8 cellular contexts compared by ENCODE assay signal in genomic region chr4:172830295-172830764, GRCh38.
A peak's percentile ranks its signal among the peaks of the same experiment; 100 is the strongest.
DNase-seq lines count a peak whose midpoint lies in the region; ATAC-seq, FAIRE-seq and TF ChIP-seq lines count a peak whose summit lies in the region.

No MANE protein-coding gene starts in this region.

- H3K9me3 Mint-ChIP-seq in brain (peaks cover 0 to 11% (median 9%) of the 10 kb centered on the region in 5 experiments), nephron (no peaks in the 10 kb centered on the region)

- ATAC-seq in GM19397 (IDR thresholded peaks at IDR 0.05; ENCODE audit: unreplicated experiment): no peak
- ATAC-seq in GM19467 (IDR thresholded peaks at IDR 0.05; ENCODE audit: unreplicated experiment): no peak

- DNase-seq in D721Med (ENCODE audit: insufficient read length, low spot score) (no peak), LNCaP clone FGC (ENCODE audit: low read depth) (no peak), amniotic stem cell (lab: John Stamatoyannopoulos, UW) (no peak), NCI-H446 treated with DMSO at 0.1 percent for 48 hours (lab: John Stamatoyannopoulos, UW) (no peak)

- H3K4me3 Mint-ChIP-seq in brain (no peak overlapping the region), nephron (no peak overlapping the region)

- H3K36me3 Mint-ChIP-seq in brain: peaks cover 4% of the 10 kb centered on the region
- H3K36me3 Mint-ChIP-seq in nephron (ENCODE audit: low read depth): no peaks in the 10 kb centered on the region

- H3K27me3 Mint-ChIP-seq in brain (no peaks in the 10 kb centered on the region), nephron (ENCODE audit: low read depth) (peaks cover 3% of the 10 kb centered on the region)

- peaks cover 23% of the 10 kb centered on the region for H3K4me1 Mint-ChIP-seq in brain
- no peaks in the 10 kb centered on the region for H3K4me1 Mint-ChIP-seq in nephron

- H3K4me3 ChIP-seq in LNCaP clone FGC (ENCODE audit: low read depth, low read length): no peak overlapping the region

- peak; percentile 45 for TF ChIP-seq CTCF in D721Med (IDR thresholded peaks at IDR 0.05; ENCODE audit: insufficient read depth, missing control alignments)
- TF ChIP-seq CTCF in LNCaP clone FGC (IDR thresholded peaks at IDR 0.05; ENCODE audit: control insufficient read depth, extremely low read depth, insufficient read depth): peak; percentile 37
- peak; percentile 78 to 82 for TF ChIP-seq CTCF in brain (conservative IDR thresholded peaks at IDR 0.05)
- TF ChIP-seq CTCF in nephron (IDR thresholded peaks at IDR 0.05; ENCODE audit: unreplicated experiment in 3 of 3): peak; percentile 60 to 68 (median 63)

- H3K27ac Mint-ChIP-seq in brain (peak overlapping the region in 2 of 5 experiments; percentile 57 to 66), nephron (no peak overlapping the region)

- FAIRE-seq in D721Med (lab: Jason Lieb, UNC): no peak
